8 cellular contexts compared by ENCODE assay signal in the genomic region with DNA sequence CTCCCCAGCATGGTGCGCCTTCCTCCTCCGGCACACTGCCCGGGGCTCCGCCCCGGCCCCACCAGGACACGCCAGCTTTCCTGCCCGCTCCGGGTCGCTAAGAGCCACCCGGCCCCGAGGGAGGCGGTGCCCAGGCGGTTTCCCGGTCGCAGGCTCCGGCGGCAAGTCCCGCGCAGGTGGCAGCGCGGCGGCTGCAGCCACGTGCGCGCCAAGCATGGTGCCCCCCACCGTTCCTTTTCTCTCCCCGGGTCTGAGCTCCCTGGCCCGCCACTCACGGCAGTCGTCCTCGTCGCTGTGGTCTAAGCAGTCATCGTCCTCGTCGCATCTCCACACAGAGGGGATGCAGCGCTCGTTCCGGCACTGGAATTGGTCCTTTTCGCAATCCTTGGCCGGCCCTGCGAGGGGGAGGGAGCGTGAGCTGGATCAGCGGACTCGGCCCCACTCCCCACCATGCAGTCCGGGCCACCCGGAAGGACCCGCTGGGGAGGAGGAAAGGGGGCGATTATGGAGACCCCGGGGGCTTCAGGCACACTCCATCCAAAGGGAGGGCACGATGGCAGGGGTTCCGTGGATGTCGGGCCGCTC. TPM values are rescaled to one million over a fixed set of nuclear protein-coding genes. Genes with fewer than 3 reads are reported as not detected.
DNase-seq lines count a peak whose midpoint lies in the region; ATAC-seq and TF ChIP-seq lines count a peak whose summit lies in the region.

No MANE protein-coding gene starts in this region.

- H3K4me2 ChIP-seq in GM23338: peak overlapping the region; percentile 98

- intact Hi-C loops in ovary (cut with DNase I): no loop called here

- H3K4me3 Mint-ChIP-seq in T-helper 1 cell treated with Interleukin-12 subunit alpha and Interleukin-12 subunit beta and Interleukin-4 antibody, amounts not matched to agents 30 μg/mL and 1 μg/mL, for 36 hours: peak overlapping the region; percentile 90
- peak overlapping the region; percentile 94 for H3K4me3 Mint-ChIP-seq in GM23338

- peak; percentile 46 for ATAC-seq in GM23338

- no peaks in the 10 kb centered on the region for H3K9me3 ChIP-seq in KOPT-K1 (ENCODE audit: insufficient read depth, low read length, poor library complexity, severe bottlenecking)
- no peaks in the 10 kb centered on the region for H3K9me3 ChIP-seq in ovary

- H3K79me2 ChIP-seq in GM23338 (replicated peaks; ENCODE audit: insufficient read depth): peaks cover 46% of the 10 kb centered on the region

- no peak for TF ChIP-seq EP300 in ovary (IDR thresholded peaks at IDR 0.05)

- H3K27ac Mint-ChIP-seq in T-helper 1 cell treated with Interleukin-12 subunit alpha and Interleukin-12 subunit beta and Interleukin-4 antibody, amounts not matched to agents 30 μg/mL and 1 μg/mL, for 36 hours: peak overlapping the region; percentile 94
- H3K27ac Mint-ChIP-seq in GM23338: peak overlapping the region; percentile 99

- H3K4me1 Mint-ChIP-seq in T-helper 1 cell treated with Interleukin-12 subunit alpha and Interleukin-12 subunit beta and Interleukin-4 antibody, amounts not matched to agents 30 μg/mL and 1 μg/mL, for 36 hours (ENCODE audit: low read depth): peaks cover 37% of the 10 kb centered on the region
- peaks cover 41% of the 10 kb centered on the region for H3K4me1 Mint-ChIP-seq in GM23338

- H3K4me1 ChIP-seq in GM23338 (ENCODE audit: insufficient read depth) (peaks cover 11% of the 10 kb centered on the region), ovary (ENCODE audit: insufficient read depth) (peaks cover 6% of the 10 kb centered on the region)

- H3K27ac ChIP-seq in GM23338 (ENCODE audit: low read depth) (peak overlapping the region; percentile 94), KOPT-K1 (ENCODE audit: low read depth, low read length, poor library complexity, severe bottlenecking) (peak overlapping the region; percentile 94), ovary (no peak overlapping the region)

- H4K20me1 ChIP-seq in GM23338 (replicated peaks; ENCODE audit: insufficient read depth): peaks cover 22% of the 10 kb centered on the region

- H3K9me2 ChIP-seq in GM23338 (ENCODE audit: insufficient read depth): no peaks in the 10 kb centered on the region

- H3K9me3 Mint-ChIP-seq in T-helper 1 cell treated with Interleukin-12 subunit alpha and Interleukin-12 subunit beta and Interleukin-4 antibody, amounts not matched to agents 30 μg/mL and 1 μg/mL, for 36 hours: no peaks in the 10 kb centered on the region
- no peaks in the 10 kb centered on the region; the same call in 2 of the 3 replicates for H3K9me3 Mint-ChIP-seq in GM23338

- no peak for TF ChIP-seq CTCF in GM23338 (conservative IDR thresholded peaks at IDR 0.05; ENCODE audit: low read depth in 2 of 2)
- no peak for TF ChIP-seq CTCF in fibroblast of mammary gland (conservative IDR thresholded peaks at IDR 0.05; ENCODE audit: control insufficient read depth, insufficient read depth, low read depth, low read length)
- no peak for TF ChIP-seq CTCF in ovary (IDR thresholded peaks at IDR 0.05)

- peaks cover 27% of the 10 kb centered on the region for H3K36me3 Mint-ChIP-seq in T-helper 1 cell treated with Interleukin-12 subunit alpha and Interleukin-12 subunit beta and Interleukin-4 antibody, amounts not matched to agents 30 μg/mL and 1 μg/mL, for 36 hours (ENCODE audit: low read depth)
- peaks cover 53% of the 10 kb centered on the region for H3K36me3 Mint-ChIP-seq in GM23338 (ENCODE audit: low read depth)

- TF ChIP-seq POLR2A in ovary (IDR thresholded peaks at IDR 0.05): no peak

- peaks cover 17% of the 10 kb centered on the region for H3K36me3 ChIP-seq in GM23338 (ENCODE audit: insufficient read depth)
- peaks cover 42% of the 10 kb centered on the region for H3K36me3 ChIP-seq in KOPT-K1 (ENCODE audit: insufficient read depth, low read length)
- no peaks in the 10 kb centered on the region for H3K36me3 ChIP-seq in ovary

- peak overlapping the region; percentile 47; the same call in 1 of the 2 replicates for H2AFZ ChIP-seq in GM23338

- no peaks in the 10 kb centered on the region for H3K27me3 Mint-ChIP-seq in T-helper 1 cell treated with Interleukin-12 subunit alpha and Interleukin-12 subunit beta and Interleukin-4 antibody, amounts not matched to agents 30 μg/mL and 1 μg/mL, for 36 hours (ENCODE audit: low read depth)
- H3K27me3 Mint-ChIP-seq in GM23338 (ENCODE audit: insufficient read depth, low read depth, poor library complexity): peaks cover 25% of the 10 kb centered on the region

- 0 out of 2 replicates have a peak, but pooled peaks cover 2% of the 10 kb centered on the region for H3F3A ChIP-seq in GM23338 (replicated peaks; ENCODE audit: low read depth)

- H3K27me3 ChIP-seq in GM23338 (ENCODE audit: insufficient read depth) (no peaks in the 10 kb centered on the region), ovary (no peaks in the 10 kb centered on the region)

- WGBS in ovary, 3 donors: 0 to 1% (median 1%) methylated on average over 28 to 53 of the region's 53 CpGs

- DNase-seq in T-helper 1 cell: no peak
- DNase-seq in GM23338 (ENCODE audit: low spot score): peak; percentile 69
- DNase-seq in activated CD4-positive, alpha-beta T cell treated with anti-CD3 and anti-CD28 coated beads for 4 hours: peak; percentile 31 to 37
- DNase-seq in fibroblast of mammary gland (ENCODE audit: low read depth): peak; percentile 4
- peak in 3 of 5 donors; percentile 33 to 47 (median 46) for DNase-seq in ovary
- no peak for DNase-seq in activated effector memory CD4-positive, alpha-beta T cell treated with anti-CD3 and anti-CD28 coated beads, Interleukin-2, amount 50 U/mL, for 16 hours

- H3K4me3 ChIP-seq in GM23338 (peak overlapping the region; percentile 97), fibroblast of mammary gland (ENCODE audit: control insufficient read depth, low read depth, low read length) (peak overlapping the region; percentile 83), ovary (peak overlapping the region; percentile 68)

TF ChIP-seq in GM23338, 12 proteins besides CTCF, POLR2A, EP300 and RAD21 (continues in another document):
- TF ChIP-seq, protein P1, sequence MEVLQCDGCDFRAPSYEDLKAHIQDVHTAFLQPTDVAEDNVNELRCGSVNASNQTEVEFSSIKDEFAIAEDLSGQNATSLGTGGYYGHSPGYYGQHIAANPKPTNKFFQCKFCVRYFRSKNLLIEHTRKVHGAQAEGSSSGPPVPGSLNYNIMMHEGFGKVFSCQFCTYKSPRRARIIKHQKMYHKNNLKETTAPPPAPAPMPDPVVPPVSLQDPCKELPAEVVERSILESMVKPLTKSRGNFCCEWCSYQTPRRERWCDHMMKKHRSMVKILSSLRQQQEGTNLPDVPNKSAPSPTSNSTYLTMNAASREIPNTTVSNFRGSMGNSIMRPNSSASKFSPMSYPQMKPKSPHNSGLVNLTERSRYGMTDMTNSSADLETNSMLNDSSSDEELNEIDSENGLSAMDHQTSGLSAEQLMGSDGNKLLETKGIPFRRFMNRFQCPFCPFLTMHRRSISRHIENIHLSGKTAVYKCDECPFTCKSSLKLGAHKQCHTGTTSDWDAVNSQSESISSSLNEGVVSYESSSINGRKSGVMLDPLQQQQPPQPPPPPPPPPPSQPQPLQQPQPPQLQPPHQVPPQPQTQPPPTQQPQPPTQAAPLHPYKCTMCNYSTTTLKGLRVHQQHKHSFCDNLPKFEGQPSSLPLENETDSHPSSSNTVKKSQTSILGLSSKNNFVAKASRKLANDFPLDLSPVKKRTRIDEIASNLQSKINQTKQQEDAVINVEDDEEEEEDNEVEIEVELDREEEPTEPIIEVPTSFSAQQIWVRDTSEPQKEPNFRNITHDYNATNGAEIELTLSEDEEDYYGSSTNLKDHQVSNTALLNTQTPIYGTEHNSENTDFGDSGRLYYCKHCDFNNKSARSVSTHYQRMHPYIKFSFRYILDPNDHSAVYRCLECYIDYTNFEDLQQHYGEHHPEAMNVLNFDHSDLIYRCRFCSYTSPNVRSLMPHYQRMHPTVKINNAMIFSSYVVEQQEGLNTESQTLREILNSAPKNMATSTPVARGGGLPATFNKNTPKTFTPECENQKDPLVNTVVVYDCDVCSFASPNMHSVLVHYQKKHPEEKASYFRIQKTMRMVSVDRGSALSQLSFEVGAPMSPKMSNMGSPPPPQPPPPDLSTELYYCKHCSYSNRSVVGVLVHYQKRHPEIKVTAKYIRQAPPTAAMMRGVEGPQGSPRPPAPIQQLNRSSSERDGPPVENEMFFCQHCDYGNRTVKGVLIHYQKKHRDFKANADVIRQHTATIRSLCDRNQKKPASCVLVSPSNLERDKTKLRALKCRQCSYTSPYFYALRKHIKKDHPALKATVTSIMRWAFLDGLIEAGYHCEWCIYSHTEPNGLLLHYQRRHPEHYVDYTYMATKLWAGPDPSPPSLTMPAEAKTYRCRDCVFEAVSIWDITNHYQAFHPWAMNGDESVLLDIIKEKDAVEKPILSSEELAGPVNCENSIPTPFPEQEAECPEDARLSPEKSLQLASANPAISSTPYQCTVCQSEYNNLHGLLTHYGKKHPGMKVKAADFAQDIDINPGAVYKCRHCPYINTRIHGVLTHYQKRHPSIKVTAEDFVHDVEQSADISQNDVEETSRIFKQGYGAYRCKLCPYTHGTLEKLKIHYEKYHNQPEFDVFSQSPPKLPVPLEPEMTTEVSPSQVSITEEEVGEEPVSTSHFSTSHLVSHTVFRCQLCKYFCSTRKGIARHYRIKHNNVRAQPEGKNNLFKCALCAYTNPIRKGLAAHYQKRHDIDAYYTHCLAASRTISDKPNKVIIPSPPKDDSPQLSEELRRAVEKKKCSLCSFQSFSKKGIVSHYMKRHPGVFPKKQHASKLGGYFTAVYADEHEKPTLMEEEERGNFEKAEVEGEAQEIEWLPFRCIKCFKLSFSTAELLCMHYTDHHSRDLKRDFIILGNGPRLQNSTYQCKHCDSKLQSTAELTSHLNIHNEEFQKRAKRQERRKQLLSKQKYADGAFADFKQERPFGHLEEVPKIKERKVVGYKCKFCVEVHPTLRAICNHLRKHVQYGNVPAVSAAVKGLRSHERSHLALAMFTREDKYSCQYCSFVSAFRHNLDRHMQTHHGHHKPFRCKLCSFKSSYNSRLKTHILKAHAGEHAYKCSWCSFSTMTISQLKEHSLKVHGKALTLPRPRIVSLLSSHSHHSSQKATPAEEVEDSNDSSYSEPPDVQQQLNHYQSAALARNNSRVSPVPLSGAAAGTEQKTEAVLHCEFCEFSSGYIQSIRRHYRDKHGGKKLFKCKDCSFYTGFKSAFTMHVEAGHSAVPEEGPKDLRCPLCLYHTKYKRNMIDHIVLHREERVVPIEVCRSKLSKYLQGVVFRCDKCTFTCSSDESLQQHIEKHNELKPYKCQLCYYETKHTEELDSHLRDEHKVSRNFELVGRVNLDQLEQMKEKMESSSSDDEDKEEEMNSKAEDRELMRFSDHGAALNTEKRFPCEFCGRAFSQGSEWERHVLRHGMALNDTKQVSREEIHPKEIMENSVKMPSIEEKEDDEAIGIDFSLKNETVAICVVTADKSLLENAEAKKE (CRISPR knock-in tag; IDR thresholded peaks at IDR 0.05): no peak
- no peak for TF ChIP-seq NANOG (IDR thresholded peaks at IDR 0.05; ENCODE audit: borderline replicate concordance)
- no peak; the same call in 1 of the 2 replicates for TF ChIP-seq CREB1 (CRISPR knock-in tag; IDR thresholded peaks at IDR 0.05; ENCODE audit: low read depth)

RNA-seq across cellular contexts. Expression of gene LRP8, which starts 1.2 kb away (rescaled TPM):
- total RNA-seq in GM23338 (2014; rRNA removed; shearing (Covaris generic)): 71.1 and 72.4 TPM in 2 replicates
- polyA plus RNA-seq in GM23338 (2016; fragmentation: Nextera tagmentation; extraction: Ambion mirVana) (27.8 and 28.3 TPM in 2 replicates), ovary (1 to 10 TPM; 1.5 to 8.9 TPM)
- total RNA-seq in ovary: 10 to 100 TPM in 1 of 7 donors, 1 to 10 TPM in 6; 1.2 to 10.6 (median 2.2) TPM

Comparison
In these comparisons a context has a peak if more than half of its experiments do, and no peak if none do; other contexts are left out.
1. DNase-seq: peak in GM23338 (single experiment), activated CD4-positive, alpha-beta T cell treated with anti-CD3 and anti-CD28 coated beads for 4 hours (2 of 2), fibroblast of mammary gland (single experiment) and ovary (3 of 5); none in T-helper 1 cell (0 of 5) and activated effector memory CD4-positive, alpha-beta T cell treated with anti-CD3 and anti-CD28 coated beads, Interleukin-2, amount 50 U/mL, for 16 hours (single experiment).
2. H3K27ac ChIP-seq: peak in GM23338 (single experiment) and KOPT-K1 (single experiment); none in ovary (0 of 2).
3. Peak in every context shown above with its lines, with median percentiles within 50 percentile points of each other: H3K4me3 ChIP-seq.